In the genomic region with DNA sequence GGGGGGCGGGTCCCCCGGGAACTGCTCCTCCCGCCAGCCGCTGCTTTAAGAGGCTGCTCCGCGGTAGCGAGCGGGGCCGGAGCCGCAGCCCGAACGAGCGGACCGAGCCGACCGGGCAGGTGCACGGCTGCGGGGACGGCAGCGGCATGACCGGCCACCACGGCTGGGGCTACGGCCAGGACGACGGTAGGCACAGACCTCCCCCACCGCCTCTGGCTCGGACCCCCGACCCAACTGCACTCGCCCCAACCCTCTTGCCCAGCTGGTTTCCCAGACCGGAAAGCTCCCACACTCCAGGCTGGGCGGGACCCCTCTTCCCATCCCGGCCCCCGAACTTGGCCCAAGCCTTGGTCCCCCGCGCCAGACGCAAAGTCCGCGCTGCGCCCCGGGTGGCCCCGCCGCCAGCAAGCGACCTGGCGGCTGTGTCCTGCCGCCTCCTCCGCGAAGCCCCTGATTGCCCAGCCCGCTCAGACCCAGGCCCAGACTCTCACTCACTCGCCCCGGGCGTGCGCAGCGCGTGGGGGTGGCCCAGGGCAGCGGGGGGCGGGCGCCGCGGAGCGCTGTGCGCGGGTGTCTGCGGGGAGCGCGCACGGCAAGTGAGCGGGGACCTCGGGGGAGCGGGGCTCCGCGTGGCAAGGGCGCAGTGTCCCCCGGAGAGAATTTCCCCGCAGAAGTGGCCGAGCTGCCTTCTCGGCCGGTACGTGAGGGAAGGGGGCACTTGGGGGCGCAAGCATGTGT, we compare ENCODE assay signal across 11 cellular contexts. TPM values are rescaled to one million over a fixed set of nuclear protein-coding genes. Genes with fewer than 3 reads are reported as not detected.
DNase-seq lines count a peak whose midpoint lies in the region; ATAC-seq and TF ChIP-seq lines count a peak whose summit lies in the region.
"Had no signal": no experiment of that assay in that cellular context is flagged by ENCODE, and none has a peak within 500 bp of the region (broad histone marks: within the 10 kb centered on the region; RNA-seq: fewer than 3 reads in every experiment).

A gene (plus strand): TSS at position 73 of the 738 bp plus-strand sequence. CDS start 74 bp downstream, at position 147.

- peak within 1 kb of the TSS; percentile 12 for H3K9ac ChIP-seq in HUES6 (ENCODE audit: low read length)

- H3K36me3 ChIP-seq in HUES6 (ENCODE audit: control insufficient read depth, insufficient read depth, low read length) = no peaks in the 10 kb centered on the region
- H3K36me3 ChIP-seq in ascending aorta = no peaks in the 10 kb centered on the region

- H3K27ac ChIP-seq in HUES6 (ENCODE audit: low read depth, low read length) (no peak within 1 kb of the TSS), ascending aorta (no peak within 1 kb of the TSS)
- H3K27ac ChIP-seq: VCaP had no signal

- DNase-seq in ascending aorta (ENCODE audit: low spot score in 2 of 2) = peak in 1 of 2 donors; percentile 54
- no peak for DNase-seq in skeletal muscle cell (ENCODE audit: low read depth)
- no peak for DNase-seq in DMS79 (lab: John Stamatoyannopoulos, UW)
- DNase-seq in NAMALWA (ENCODE audit: low spot score) = no peak
- no peak for DNase-seq in HuH-7 (ENCODE audit: low spot score)

- H3K4me3 ChIP-seq in HUES6 (ENCODE audit: low read depth, low read length) (peak within 1 kb of the TSS; percentile 81), ascending aorta (peak within 1 kb of the TSS; percentile 59), iPS-18c (ENCODE audit: insufficient read depth, low read depth, low read length) (peak within 1 kb of the TSS; percentile 71), skeletal muscle cell (ENCODE audit: low read depth, low read length) (peak within 1 kb of the TSS; percentile 37)

- TF ChIP-seq CTCF in ascending aorta (IDR thresholded peaks at IDR 0.05) = no peak

- H3K27me3 ChIP-seq in HUES6 (ENCODE audit: control insufficient read depth, insufficient read depth, low read length) (peaks cover 91% of the 10 kb centered on the region), ascending aorta (peaks cover 15% of the 10 kb centered on the region)

- no peak for ATAC-seq in GM21360 (IDR thresholded peaks at IDR 0.05; ENCODE audit: unreplicated experiment)
- ATAC-seq: HCT116 had no signal

- no peaks in the 10 kb centered on the region for H3K4me1 ChIP-seq in HUES6 (ENCODE audit: control insufficient read depth, insufficient read depth, low read length)
- H3K4me1 ChIP-seq in ascending aorta = peaks cover 8 to 18% of the 10 kb centered on the region in 2 donors

- intact Hi-C loops in ascending aorta (cut with DNase I) = no loop called here

- H3K9me3 ChIP-seq in HUES6 (ENCODE audit: control insufficient read depth, insufficient read depth, low read depth, low read length) (no peaks in the 10 kb centered on the region), ascending aorta (no peaks in the 10 kb centered on the region), iPS-18c (ENCODE audit: control insufficient read depth, insufficient read depth, low read length) (peaks cover 2% of the 10 kb centered on the region)

RNA-seq across cellular contexts. Expression of the gene that starts here (rescaled TPM):
- total RNA-seq in ascending aorta = not detected
- total RNA-seq: posterior vena cava had no signal
